8 cellular contexts compared by ENCODE assay signal in genomic region chr1:144546274-144547171, GRCh38. TPM values are rescaled to one million over a fixed set of nuclear protein-coding genes. Genes with fewer than 3 reads are reported as not detected.
DNase-seq lines count a peak whose midpoint lies in the region; ATAC-seq and TF ChIP-seq lines count a peak whose summit lies in the region.
"Not testable (repeated sequence)": the region's sequence is repeated elsewhere in the genome, so short reads cannot be mapped to it uniquely, and the experiment has no call there.

No MANE protein-coding gene starts in this region.

- DNase-seq in CD14-positive monocyte (ENCODE audit: low spot score) = not testable (repeated sequence)
- DNase-seq in activated T-cell treated with anti-CD3 and anti-CD28 coated beads for 24 hours (ENCODE audit: low read depth) (peak; percentile 68), endothelial cell (ENCODE audit: low spot score) (peak; percentile 50), lung (ENCODE audit: low spot score) (peak; percentile 51)
- DNase-seq in stimulated activated CD4-positive, alpha-beta T cell treated with anti-CD3 and anti-CD28 coated beads, Interleukin-4, amount 100 ng/mL, for 24 hours = peak; percentile 71

- peaks cover 25% of the 10 kb centered on the region for H3K4me1 ChIP-seq in OCI-LY3 (ENCODE audit: low read length)
- H3K4me1 ChIP-seq in lung (ENCODE audit: control insufficient read depth in 2 of 2, insufficient read depth in 2 of 2, low read length in 2 of 2) = not testable (repeated sequence)

- H4K20me1 ChIP-seq in OCI-LY3 (ENCODE audit: insufficient read depth, low read length) = not testable (repeated sequence)

- peaks cover 1 to 38% (median 21%) of the 10 kb centered on the region in 7 donors for H3K9me3 Mint-ChIP-seq in CD14-positive monocyte
- not testable (repeated sequence) for H3K9me3 Mint-ChIP-seq in endothelial cell (ENCODE audit: unreplicated experiment)

- H3K36me3 ChIP-seq in OCI-LY3 (replicated peaks; ENCODE audit: low read depth, low read length); lung (ENCODE audit: control insufficient read depth in 2 of 2, insufficient read depth in 2 of 2, low read length in 2 of 2): not testable (repeated sequence)

- peak overlapping the region; percentile 81 for H3K4me3 ChIP-seq in OCI-LY3 (ENCODE audit: low read length)
- H3K4me3 ChIP-seq in lung = not testable (repeated sequence)

- H3K9ac ChIP-seq in OCI-LY3 (ENCODE audit: low read length) = peak overlapping the region; percentile 94

- TF ChIP-seq CTCF in CD14-positive monocyte (IDR thresholded peaks at IDR 0.05); OCI-LY3 (IDR thresholded peaks at IDR 0.05; ENCODE audit: low read depth, low read length); endothelial cell (IDR thresholded peaks at IDR 0.05; ENCODE audit: unreplicated experiment); lung (IDR thresholded peaks at IDR 0.05; ENCODE audit: control extremely low read depth, extremely low read depth): not testable (repeated sequence)

- peak overlapping the region; percentile 95 to 100 (median 99) for H3K27ac Mint-ChIP-seq in CD14-positive monocyte
- H3K27ac Mint-ChIP-seq in endothelial cell (ENCODE audit: unreplicated experiment) = peak overlapping the region; percentile 100

- H3K4me2 ChIP-seq in OCI-LY3 (ENCODE audit: low read length) = peak overlapping the region; percentile 94

- not testable (repeated sequence) for H3K36me3 Mint-ChIP-seq in CD14-positive monocyte; endothelial cell (ENCODE audit: low read depth, unreplicated experiment)

- not testable (repeated sequence) for H3K9me3 ChIP-seq in OCI-LY3 (ENCODE audit: insufficient read depth, low read length); lung (ENCODE audit: control insufficient read depth in 2 of 2, insufficient read depth in 1 of 2, low read length in 1 of 2)

- H3K4me3 Mint-ChIP-seq in CD14-positive monocyte (peak overlapping the region; percentile 89 to 98), endothelial cell (ENCODE audit: unreplicated experiment) (peak overlapping the region; percentile 91)

- 1 to 2% methylated on average over 29 of the region's 37 CpGs for WGBS in lung, 2 donors

- H3K27me3 Mint-ChIP-seq in CD14-positive monocyte (ENCODE audit: low read depth in 3 of 3) = peaks cover 20 to 40% (median 25%) of the 10 kb centered on the region in 3 donors
- H3K27me3 Mint-ChIP-seq in endothelial cell (ENCODE audit: unreplicated experiment) = not testable (repeated sequence)

- ATAC-seq in GM19438 (IDR thresholded peaks at IDR 0.05; ENCODE audit: low read depth, unreplicated experiment) = peak; percentile 91
- peak; percentile 81 for ATAC-seq in HG03442 (IDR thresholded peaks at IDR 0.05; ENCODE audit: unreplicated experiment)
- ATAC-seq in lung (ENCODE audit: insufficient read depth, low FRiP score) = peak; percentile 95

- H3K4me1 Mint-ChIP-seq in CD14-positive monocyte (peaks cover 19% of the 10 kb centered on the region), endothelial cell (ENCODE audit: unreplicated experiment) (peaks cover 15% of the 10 kb centered on the region)

- peak overlapping the region; percentile 89 for H2AFZ ChIP-seq in OCI-LY3 (ENCODE audit: low read depth, low read length)

- H3K27ac ChIP-seq in OCI-LY3 (ENCODE audit: low read length) = peak overlapping the region; percentile 96
- peak overlapping the region; percentile 80 to 91 for H3K27ac ChIP-seq in lung (ENCODE audit: low read depth in 1 of 2, low read length in 1 of 2)

- H3K79me2 ChIP-seq in OCI-LY3 (ENCODE audit: low read length) = not testable (repeated sequence)

- intact Hi-C loops in CD14-positive monocyte (cut with micrococcal nuclease) = not testable (repeated sequence)

- H3K27me3 ChIP-seq in OCI-LY3 (ENCODE audit: low read depth, low read length); lung (ENCODE audit: control insufficient read depth, insufficient read depth): not testable (repeated sequence)

RNA-seq across cellular contexts. Expression of gene PPIAL4F, which starts 46.2 kb away (rescaled TPM):
- not detected for polyA plus RNA-seq in CD14-positive monocyte
- total RNA-seq in endothelial cell (ENCODE audit: unreplicated experiment) = not detected
- not detected for total RNA-seq in lung
- polyA plus RNA-seq in lung = not detected
